In the genomic region with DNA sequence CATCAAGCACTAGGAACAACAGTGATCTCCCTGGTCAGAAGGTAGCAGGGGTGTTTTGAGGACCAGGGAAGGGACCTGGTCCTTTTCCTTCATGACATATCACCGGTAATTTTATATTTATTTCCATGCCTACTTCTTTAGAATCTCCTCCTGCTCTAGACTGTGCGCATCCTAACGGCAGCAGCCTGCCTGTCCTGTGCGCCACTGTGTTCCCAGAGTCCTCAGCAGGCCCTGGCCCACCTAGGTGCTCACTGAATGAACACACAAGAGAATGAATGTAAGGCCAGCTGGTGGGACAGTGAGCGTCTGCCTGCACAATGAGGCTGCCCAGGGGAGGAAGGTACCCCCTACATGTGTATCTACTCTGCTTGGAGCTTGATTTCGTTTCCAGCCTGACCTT, we compare ENCODE assay signal across 29 cellular contexts.
"Had no signal": no experiment of that assay in that cellular context is flagged by ENCODE, and none has a peak within 500 bp of the region (broad histone marks: within the 10 kb centered on the region; RNA-seq: fewer than 3 reads in every experiment).

No MANE protein-coding gene starts in this region.

- H3K4me1 ChIP-seq: ascending aorta had no signal

- H3K36me3 ChIP-seq: ascending aorta had no signal

- H3K9me3 ChIP-seq: ascending aorta, body of pancreas had no signal

- H3K4me1 Mint-ChIP-seq: activated naive CD4-positive, alpha-beta T cell treated with anti-CD3 and anti-CD28 coated beads, Interleukin-2, amount 50 U/mL, for 24 hours had no signal

- H3K27me3 ChIP-seq: ascending aorta, body of pancreas had no signal

- H3K4me3 ChIP-seq: ascending aorta, body of pancreas, coronary artery, SK-N-MC had no signal

- H3K4me3 Mint-ChIP-seq: activated B cell treated with CpG ODN at 0.5 μM for 24 hours; activated CD4-positive, alpha-beta T cell treated with anti-CD3 and anti-CD28 coated beads, Interleukin-2, amount 10 ng/mL, durations not matched to agents 24 days and 14 days; activated CD8-positive, alpha-beta memory T cell treated with anti-CD3 and anti-CD28 coated beads, Interleukin-2, amount 10 ng/mL, durations not matched to agents 7 days and 5 days; activated naive CD4-positive, alpha-beta T cell treated with anti-CD3 and anti-CD28 coated beads, Interleukin-2, amount 50 U/mL, for 24 hours; activated T-cell treated with anti-CD3 and anti-CD28 coated beads, Interleukin-2, amount 50 U/mL, for 24 hours; activated T-helper 1 cell treated with anti-CD3 and anti-CD28 coated beads, Interleukin-12 subunit alpha, Interleukin-12 subunit beta, Interleukin-2, Interleukin-4 antibody, amounts not matched to agents 30 ng/mL and 10 ng/mL and 1 ng/mL, durations not matched to agents 14 hours and 24 hours and 36 hours; T-cell had no signal

- H3K27ac Mint-ChIP-seq: activated B cell treated with CpG ODN at 0.5 μM for 24 hours; activated CD4-positive, alpha-beta T cell treated with anti-CD3 and anti-CD28 coated beads, Interleukin-2, amount 10 ng/mL, durations not matched to agents 24 days and 14 days; activated CD8-positive, alpha-beta memory T cell treated with anti-CD3 and anti-CD28 coated beads, Interleukin-2, amount 10 ng/mL, durations not matched to agents 7 days and 5 days; activated naive CD4-positive, alpha-beta T cell treated with anti-CD3 and anti-CD28 coated beads, Interleukin-2, amount 50 U/mL, for 24 hours; activated T-cell treated with anti-CD3 and anti-CD28 coated beads, Interleukin-2, amount 50 U/mL, for 24 hours; activated T-helper 1 cell treated with anti-CD3 and anti-CD28 coated beads, Interleukin-12 subunit alpha, Interleukin-12 subunit beta, Interleukin-2, Interleukin-4 antibody, amounts not matched to agents 30 ng/mL and 10 ng/mL and 1 ng/mL, durations not matched to agents 14 hours and 24 hours and 36 hours; T-cell had no signal

- H3K36me3 Mint-ChIP-seq: activated CD8-positive, alpha-beta memory T cell treated with anti-CD3 and anti-CD28 coated beads, Interleukin-2, amount 10 ng/mL, durations not matched to agents 7 days and 5 days; activated naive CD4-positive, alpha-beta T cell treated with anti-CD3 and anti-CD28 coated beads, Interleukin-2, amount 50 U/mL, for 24 hours; T-cell had no signal

- H3K27me3 Mint-ChIP-seq: activated B cell treated with CpG ODN at 0.5 μM for 24 hours; activated CD4-positive, alpha-beta T cell treated with anti-CD3 and anti-CD28 coated beads, Interleukin-2, amount 10 ng/mL, durations not matched to agents 24 days and 14 days; activated T-cell treated with anti-CD3 and anti-CD28 coated beads, Interleukin-2, amount 50 U/mL, for 24 hours had no signal

- ATAC-seq: activated CD8-positive, alpha-beta memory T cell treated with anti-CD3 and anti-CD28 coated beads, Interleukin-2, amount 10 ng/mL, durations not matched to agents 7 days and 5 days; body of pancreas; Panc1; Right ventricle myocardium inferior; T-cell had no signal

- H3K9me3 Mint-ChIP-seq: activated B cell treated with CpG ODN at 0.5 μM for 24 hours; activated CD4-positive, alpha-beta T cell treated with anti-CD3 and anti-CD28 coated beads, Interleukin-2, amount 10 ng/mL, durations not matched to agents 24 days and 14 days; activated naive CD4-positive, alpha-beta T cell treated with anti-CD3 and anti-CD28 coated beads, Interleukin-2, amount 50 U/mL, for 24 hours; activated T-cell treated with anti-CD3 and anti-CD28 coated beads, Interleukin-2, amount 50 U/mL, for 24 hours; activated T-helper 1 cell treated with anti-CD3 and anti-CD28 coated beads, Interleukin-12 subunit alpha, Interleukin-12 subunit beta, Interleukin-2, Interleukin-4 antibody, amounts not matched to agents 30 ng/mL and 10 ng/mL and 1 ng/mL, durations not matched to agents 14 hours and 24 hours and 36 hours; T-cell had no signal

- H3K27ac ChIP-seq: ascending aorta, body of pancreas, coronary artery, SK-N-MC had no signal

- DNase-seq: activated B cell treated with CpG ODN at 0.5 μM for 24 hours; activated CD4-positive, alpha-beta T cell treated with anti-CD3 and anti-CD28 coated beads for 1 hour; activated CD4-positive, alpha-beta T cell treated with anti-CD3 and anti-CD28 coated beads, Interleukin-2, amount 10 ng/mL, durations not matched to agents 24 days and 14 days; activated CD4-positive, alpha-beta T cell treated with anti-CD3 and anti-CD28 coated beads, Interleukin-2, amount 50 U/mL, for 48 hours; activated CD8-positive, alpha-beta memory T cell treated with anti-CD3 and anti-CD28 coated beads, Interleukin-2, amount 10 ng/mL, durations not matched to agents 7 days and 5 days; activated effector memory CD4-positive, alpha-beta T cell treated with Interleukin-2 at 50 U/mL for 16 hours; activated naive CD4-positive, alpha-beta T cell; activated T-cell treated with anti-CD3 and anti-CD28 coated beads, Interleukin-2, amount 50 U/mL, for 24 hours; body of pancreas; central memory CD4-positive, alpha-beta T cell; Karpas-422; MM.1S; NCI-H1694 treated with DMSO at 0.1 percent for 48 hours; NCI-H2081 treated with DMSO at 0.1 percent for 48 hours; NCI-H2227 treated with DMSO at 0.1 percent for 48 hours; NCI-H510A; NCI-H526 treated with DMSO at 0.1 percent for 48 hours; OCI-M1; RPMI8226; T-cell; T-helper 2 cell; T1000 had no signal
